9 cellular contexts compared by ENCODE assay signal in the genomic region with DNA sequence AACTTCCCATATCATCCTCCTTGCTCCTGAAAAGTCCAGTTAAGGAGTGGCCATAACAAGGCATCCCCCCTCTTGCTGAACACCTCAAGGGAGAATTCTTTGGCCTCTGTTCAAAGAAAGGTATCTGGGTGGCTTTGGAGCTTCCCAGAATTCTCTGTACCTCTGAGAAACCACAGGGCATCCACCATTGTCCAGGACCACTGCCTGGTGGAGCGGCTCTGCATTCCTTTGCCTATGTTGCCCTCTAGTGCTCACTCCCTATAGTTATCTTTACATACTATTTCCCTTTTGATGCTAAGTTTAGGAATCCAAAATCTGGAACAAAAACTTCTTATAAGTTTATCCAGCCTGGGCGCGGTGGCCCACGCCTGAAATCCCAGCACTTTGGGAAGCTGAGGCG. TPM values are rescaled to one million over a fixed set of nuclear protein-coding genes. Genes with fewer than 3 reads are reported as not detected.
DNase-seq lines count a peak whose midpoint lies in the region; ATAC-seq and TF ChIP-seq lines count a peak whose summit lies in the region.
"Had no signal": no experiment of that assay in that cellular context is flagged by ENCODE, and none has a peak within 500 bp of the region (broad histone marks: within the 10 kb centered on the region; RNA-seq: fewer than 3 reads in every experiment).

No MANE protein-coding gene starts in this region.

- POLR2A ChIA-PET in AG04450 (lab: Yijun Ruan, JAX) = no interaction called here

- no peaks in the 10 kb centered on the region for H3K79me2 ChIP-seq in SU-DHL-6 (ENCODE audit: insufficient read depth, low read length)

- peak; percentile 7 for DNase-seq in AG04450 (ENCODE audit: low read depth, low spot score)
- peak; percentile 57 for DNase-seq in NCI-H1105 (lab: John Stamatoyannopoulos, UW)
- DNase-seq in glomerular visceral epithelial cell (ENCODE audit: extremely low spot score) = peak; percentile 42
- no peak for DNase-seq in sciatic nerve (ENCODE audit: low spot score)
- DNase-seq in GOT3 (lab: John Stamatoyannopoulos, UW) = no peak

- intact Hi-C loops in sciatic nerve (cut with DNase I) = no loop called here

- H3K9me3 ChIP-seq in AG04450 (ENCODE audit: control insufficient read depth, insufficient read depth, low read length) (no peaks in the 10 kb centered on the region), SU-DHL-6 (ENCODE audit: insufficient read depth, low read length) (no peaks in the 10 kb centered on the region)

- H3K9me2 ChIP-seq in SU-DHL-6 (replicated peaks; ENCODE audit: insufficient read depth, low read length) = no peaks in the 10 kb centered on the region

- no peak overlapping the region for H3K27ac ChIP-seq in AG04450 (ENCODE audit: low read depth, low read length)
- H3K27ac ChIP-seq in SU-DHL-6 (ENCODE audit: low read depth, low read length) = no peak overlapping the region

- no peaks in the 10 kb centered on the region for H3F3A ChIP-seq in SU-DHL-6 (ENCODE audit: insufficient read depth)

- no peak overlapping the region for H3K9ac ChIP-seq in SU-DHL-6 (ENCODE audit: low read length)

- CTCF ChIA-PET in AG04450 (lab: Charles Lee) = interaction anchor here (0.6 to 4.0 kb wide), 23 partner anchors 8 to 953 kb away, joined by 3 to 57 read pairs (median 4); no protein-coding TSS in a partner anchor

- no peaks in the 10 kb centered on the region for H3K36me3 ChIP-seq in SU-DHL-6 (ENCODE audit: low read length)

- H3K4me2 ChIP-seq in SU-DHL-6 (ENCODE audit: low read depth, low read length, poor library complexity, severe bottlenecking) = no peak overlapping the region

- H3K4me3 ChIP-seq in AG04450 (ENCODE audit: low read depth, low read length) (no peak overlapping the region), GM12875 (ENCODE audit: low read depth, low read length) (no peak overlapping the region), SU-DHL-6 (ENCODE audit: insufficient read depth, low read length, poor library complexity, severe bottlenecking) (no peak overlapping the region)

- H3K27me3 ChIP-seq in AG04450 (ENCODE audit: control insufficient read depth, insufficient read depth, low read length) = no peaks in the 10 kb centered on the region
- no peaks in the 10 kb centered on the region for H3K27me3 ChIP-seq in SU-DHL-6 (ENCODE audit: low read length)

- ATAC-seq in sciatic nerve = peak; percentile 88
- ATAC-seq in HG02759 (IDR thresholded peaks at IDR 0.05; ENCODE audit: unreplicated experiment) = no peak
- ATAC-seq: stimulated activated naive CD8-positive, alpha-beta T cell treated with anti-CD3 and anti-CD28 coated beads, Interleukin-15, amount 100 ng/mL, for 72 hours had no signal

- no peak overlapping the region for H2AFZ ChIP-seq in SU-DHL-6 (ENCODE audit: low read depth, low read length, severe bottlenecking)

- TF ChIP-seq CTCF in AG04450 (IDR thresholded peaks at IDR 0.05; ENCODE audit: low read depth, low read length) = peak; percentile 72
- peak; percentile 46; the same call in 1 of the 2 replicates for TF ChIP-seq CTCF in GM12875 (IDR thresholded peaks at IDR 0.05; ENCODE audit: borderline replicate concordance, insufficient read depth, low read depth, low read length)
- TF ChIP-seq CTCF in SU-DHL-6 (IDR thresholded peaks at IDR 0.05; ENCODE audit: insufficient read depth, low read length, poor library complexity, severe bottlenecking) = peak; percentile 23

- no peaks in the 10 kb centered on the region for H4K20me1 ChIP-seq in SU-DHL-6 (ENCODE audit: low read depth, low read length)

RNA-seq across cellular contexts. Expression of a gene that starts 30.3 kb away (rescaled TPM):
- 1.2 and 1.4 TPM in 2 replicates for polyA plus RNA-seq in AG04450 (2011; rRNA removed)
- polyA minus RNA-seq in AG04450 (2011; rRNA and poly(A)+ RNA removed) = 2.5 and 3.6 TPM in 2 replicates
- total RNA-seq in sciatic nerve = 7.5 TPM

RNA-seq across cellular contexts. Expression of a gene that starts 32.4 kb away (rescaled TPM):
- 27.9 and 42.6 TPM in 2 replicates for polyA plus RNA-seq in AG04450 (2011; rRNA removed)
- 55.4 and 114 TPM in 2 replicates for polyA minus RNA-seq in AG04450 (2011; rRNA and poly(A)+ RNA removed)
- total RNA-seq in sciatic nerve = 137 TPM

Comparison
In these comparisons a context has a peak if more than half of its experiments do, and no peak if none do; other contexts are left out.
1. DNase-seq: peak in AG04450 (single experiment), NCI-H1105 (single experiment) and glomerular visceral epithelial cell (single experiment); none in sciatic nerve (single experiment) and GOT3 (single experiment).
2. Peak in every context shown above with its lines, with median percentiles within 50 percentile points of each other: CTCF ChIP-seq.